Comparison of ENCODE assay signal across 17 cellular contexts in genomic region chr1:67883069-67883468, GRCh38. TPM values are rescaled to one million over a fixed set of nuclear protein-coding genes. Genes with fewer than 3 reads are reported as not detected.
DNase-seq lines count a peak whose midpoint lies in the region; ATAC-seq and TF ChIP-seq lines count a peak whose summit lies in the region.
"Had no signal": no experiment of that assay in that cellular context is flagged by ENCODE, and none has a peak within 500 bp of the region (broad histone marks: within the 10 kb centered on the region; RNA-seq: fewer than 3 reads in every experiment).

No MANE protein-coding gene starts in this region.

- H3K36me3 ChIP-seq in adrenal gland (replicated peaks in 1 of 2) (no peaks in the 10 kb centered on the region), esophagus squamous epithelium (no peaks in the 10 kb centered on the region)
- H3K36me3 ChIP-seq: right atrium auricular region had no signal

- no peaks in the 10 kb centered on the region for H3K27me3 ChIP-seq in adrenal gland
- H3K27me3 ChIP-seq in esophagus squamous epithelium: no peaks in the 10 kb centered on the region
- H3K27me3 ChIP-seq: right atrium auricular region had no signal

- H3K4me3 ChIP-seq in retinal pigment epithelial cell (ENCODE audit: low read length): no peak overlapping the region
- H3K4me3 ChIP-seq in adrenal gland: no peak overlapping the region
- H3K4me3 ChIP-seq in esophagus squamous epithelium: no peak overlapping the region
- H3K4me3 ChIP-seq: right atrium auricular region had no signal

- peak; percentile 80 for ATAC-seq in esophagus mucosa
- no peak for ATAC-seq in HG03469 (IDR thresholded peaks at IDR 0.05; ENCODE audit: unreplicated experiment)
- ATAC-seq in HG02938 (IDR thresholded peaks at IDR 0.05; ENCODE audit: unreplicated experiment): no peak
- ATAC-seq: stimulated activated naive CD8-positive, alpha-beta T cell treated with anti-CD3 and anti-CD28 coated beads, Interleukin-15, Interleukin-2, amounts not matched to agents 100 U/mL and 50 U/mL, for 24 hours had no signal

- 57 to 69% (median 64%) methylated on average over 2 of the region's 2 CpGs for whole genome bisulfite sequencing in adrenal gland, 4 donors
- 40 to 50% methylated on average over 2 of the region's 2 CpGs for WGBS in esophagus squamous epithelium, 2 donors

- CTCF ChIA-PET in RWPE1 (lab: Yijun Ruan, JAX): interaction anchor here (0.6 kb wide), 1 partner anchor 45 kb away, joined by 3 read pairs; no protein-coding TSS in a partner anchor

- intact Hi-C loops in adrenal gland (cut with DNase I): no loop called here
- intact Hi-C loops in esophagus squamous epithelium (cut with DNase I): no loop called here

- H3K9me3 ChIP-seq in adrenal gland (replicated peaks in 1 of 3): no peaks in the 10 kb centered on the region
- no peaks in the 10 kb centered on the region for H3K9me3 ChIP-seq in esophagus squamous epithelium
- H3K9me3 ChIP-seq: right atrium auricular region had no signal

- POLR2A ChIA-PET in RWPE1 (lab: Yijun Ruan, JAX; ENCODE audit: low non-redundant PET): no interaction called here

- H3K27ac ChIP-seq in RWPE1: no peak overlapping the region
- no peak overlapping the region for H3K27ac ChIP-seq in adrenal gland
- no peak overlapping the region for H3K27ac ChIP-seq in esophagus squamous epithelium
- H3K27ac ChIP-seq: right atrium auricular region had no signal

- H3K4me1 ChIP-seq in adrenal gland (replicated peaks in 1 of 2) (peaks cover 0 to 11% of the 10 kb centered on the region in 2 donors), esophagus squamous epithelium (no peaks in the 10 kb centered on the region)

- TF ChIP-seq CTCF in RWPE1 (conservative IDR thresholded peaks at IDR 0.05; ENCODE audit: low read depth) (no peak), retinal pigment epithelial cell (conservative IDR thresholded peaks at IDR 0.05; ENCODE audit: low read depth, low read length) (no peak), adrenal gland (IDR thresholded peaks at IDR 0.05) (no peak), esophagus squamous epithelium (IDR thresholded peaks at IDR 0.05) (no peak)

- DNase-seq in GM04504 (ENCODE audit: low read depth) (peak; percentile 38), RWPE1 (ENCODE audit: low spot score) (peak; percentile 86), retinal pigment epithelial cell (ENCODE audit: low read depth) (peak; percentile 39), adrenal gland (no peak), esophagus squamous epithelium (lab: John Stamatoyannopoulos, UW) (no peak)
- DNase-seq: CD4-positive, alpha-beta T cell; cortex of kidney; naive B cell; NCI-H146; NCI-H748 treated with DMSO at 0.1 percent for 48 hours; SIG-M5; stimulated activated naive CD8-positive, alpha-beta T cell treated with anti-CD3 and anti-CD28 coated beads, Interleukin-15, Interleukin-2, amounts not matched to agents 100 U/mL and 50 U/mL, for 24 hours had no signal

- TF ChIP-seq POLR2A in adrenal gland (IDR thresholded peaks at IDR 0.05) (no peak), esophagus squamous epithelium (IDR thresholded peaks at IDR 0.05) (no peak)

RNA-seq across cellular contexts. Expression of gene GNG12, which starts 49.8 kb away (rescaled TPM):
- total RNA-seq in esophagus mucosa: 73.2 TPM
- total RNA-seq in adrenal gland: 100 to 1,000 TPM in 1 of 8 donors, 10 to 100 TPM in 7; 75.7 to 121 (median 87.0) TPM
- polyA plus RNA-seq in adrenal gland: 100 to 1,000 TPM in 1 of 3 donors, 10 to 100 TPM in 2; 15.3 to 102 (median 19.9) TPM
- 100 to 1,000 TPM in 1 of 4 donors, 10 to 100 TPM in 3; 65.4 to 104 (median 89.9) TPM for total RNA-seq in esophagus squamous epithelium
- total RNA-seq: CD4-positive, alpha-beta T cell had no signal
- polyA plus RNA-seq: IgD-negative memory B cell had no signal

Comparison
In these comparisons a context has a peak if more than half of its experiments do, and no peak if none do; other contexts are left out.
1. DNase-seq: peak in GM04504 (single experiment), RWPE1 (single experiment) and retinal pigment epithelial cell (single experiment); none in adrenal gland (0 of 7) and esophagus squamous epithelium (single experiment).